11 cellular contexts compared by ENCODE assay signal in genomic region chrX:34654939-34655338, GRCh38. TPM values are rescaled to one million over a fixed set of nuclear protein-coding genes. Genes with fewer than 3 reads are reported as not detected.
DNase-seq lines count a peak whose midpoint lies in the region; ATAC-seq, FAIRE-seq and TF ChIP-seq lines count a peak whose summit lies in the region.
"Had no signal": no experiment of that assay in that cellular context is flagged by ENCODE, and none has a peak within 500 bp of the region (broad histone marks: within the 10 kb centered on the region; RNA-seq: fewer than 3 reads in every experiment).

No MANE protein-coding gene starts in this region.

- no peak overlapping the region; a peak in 2 of 7 replicates for H3K9ac ChIP-seq in H1 (replicated peaks in 1 of 4; ENCODE audit: extremely low read depth in 1 of 4, low read depth in 3 of 4, low read length in 3 of 4)

- no peak overlapping the region for H2AK5ac ChIP-seq in H1 (ENCODE audit: low read depth, low read length)

- H4K20me1 ChIP-seq in H1 (replicated peaks in 1 of 2; ENCODE audit: control insufficient read depth in 1 of 2, insufficient read depth in 2 of 2, low read length in 2 of 2) = no peaks in the 10 kb centered on the region

- DNase-seq in M059J (ENCODE audit: low read depth) (peak; percentile 32), H1 (ENCODE audit: low read depth in 1 of 2, low spot score in 2 of 2) (no peak), tibial nerve (ENCODE audit: low spot score in 2 of 2) (no peak), NCI-H1436 (lab: John Stamatoyannopoulos, UW) (no peak)
- no peak for DNase-seq in activated CD8-positive, alpha-beta memory T cell treated with anti-CD3 and anti-CD28 coated beads, Interleukin-2, amount 50 U/mL, for 4 hours
- DNase-seq: activated T-cell treated with anti-CD3 and anti-CD28 coated beads for 4 hours, KBM-7, NCI-H510A, T-helper 1 cell had no signal

- H4K8ac ChIP-seq in H1 (ENCODE audit: extremely low read depth, insufficient read depth, low read length) = no peak overlapping the region

- no peak overlapping the region for H3K14ac ChIP-seq in H1 (ENCODE audit: insufficient read length)

- TF ChIP-seq EP300 in H1 (IDR thresholded peaks at IDR 0.05; ENCODE audit: borderline replicate concordance in 1 of 2, low read depth in 2 of 2, low read length in 2 of 2) (no peak), tibial nerve (IDR thresholded peaks at IDR 0.05) (no peak)

- 4% methylated on average over 6 of the region's 6 CpGs; no CpG with 5 or more reads in 1 of the 2 experiments for WGBS in H1 (ENCODE audit: extremely low coverage in 1 of 2, insufficient coverage in 1 of 2, insufficient read length in 1 of 2, insufficient replicate concordance in 2 of 2, low coverage in 1 of 2, low lambda C conversion rate in 2 of 2, missing lambda C conversion rate in 1 of 2), 2 experiments
- WGBS in mesodermal cell (ENCODE audit: insufficient coverage in 2 of 2), 2 experiments = no CpG with 5 or more reads among the region's 6 CpGs
- 33 to 41% methylated on average over 6 of the region's 6 CpGs for WGBS in tibial nerve, 2 donors

- H3K79me2 ChIP-seq in H1 (ENCODE audit: control insufficient read depth in 1 of 2, insufficient read depth in 2 of 2, low read length in 2 of 2) = peaks cover 6 to 65% of the 10 kb centered on the region in 2 experiments; a peak in 3 of 4 replicates

- FAIRE-seq in H1 (lab: Jason Lieb, UNC) = no peak

- H2BK5ac ChIP-seq in H1 (ENCODE audit: low read depth, low read length) = no peak overlapping the region

- TF ChIP-seq CTCF in H1 (IDR thresholded peaks at IDR 0.05; ENCODE audit: control extremely low read depth in 1 of 3, insufficient read depth in 1 of 3, low read depth in 1 of 3, low read length in 3 of 3) (no peak), tibial nerve (IDR thresholded peaks at IDR 0.05) (no peak)

- H3K4ac ChIP-seq in H1 (replicated peaks; ENCODE audit: insufficient read length, low read depth, low read length) = no peak overlapping the region

- H3K4me3 ChIP-seq in H1 (ENCODE audit: extremely low read depth in 1 of 4, insufficient read depth in 2 of 4, low read depth in 3 of 4, low read length in 4 of 4) (peak overlapping the region; percentile 68 to 92 (median 83)), mesodermal cell (ENCODE audit: extremely low read depth, insufficient read depth, low read length, poor library complexity, severe bottlenecking) (peak overlapping the region; percentile 45), tibial nerve (peak overlapping the region in 3 of 4 donors; percentile 4 to 76 (median 5))

- H4K91ac ChIP-seq in H1 (replicated peaks; ENCODE audit: insufficient read length, low read length) = no peak overlapping the region

- TF ChIP-seq POLR2A in H1 (IDR thresholded peaks at IDR 0.05; ENCODE audit: control extremely low read depth in 1 of 2, low read depth in 2 of 2, low read length in 2 of 2) = no peak
- no peak for TF ChIP-seq POLR2A in tibial nerve (IDR thresholded peaks at IDR 0.05)

- no peaks in the 10 kb centered on the region for H3K36me3 ChIP-seq in H1 (ENCODE audit: control insufficient read depth in 2 of 4, insufficient read depth in 4 of 4, low read length in 3 of 4)
- H3K36me3 ChIP-seq in mesodermal cell (ENCODE audit: control insufficient read depth, insufficient read depth, low read length) = no peaks in the 10 kb centered on the region
- H3K36me3 ChIP-seq in tibial nerve = no peaks in the 10 kb centered on the region

- H3K18ac ChIP-seq in H1 (ENCODE audit: extremely low read depth, low read length) = no peak overlapping the region

- no peaks in the 10 kb centered on the region for H3K79me1 ChIP-seq in H1 (ENCODE audit: low read depth, low read length)

- H3K9me3 ChIP-seq in H1 (ENCODE audit: insufficient read depth in 2 of 2, low read depth in 1 of 2, low read length in 1 of 2) (no peaks in the 10 kb centered on the region), mesodermal cell (ENCODE audit: control insufficient read depth, low read length) (no peaks in the 10 kb centered on the region), tibial nerve (no peaks in the 10 kb centered on the region)

- H3K23ac ChIP-seq in H1 (ENCODE audit: insufficient read length) = no peak overlapping the region

- CTCF ChIA-PET in H1 (lab: Charles Lee; ENCODE audit: partially characterized antibody) = interaction anchor here (1.4 to 1.5 kb wide), 2 partner anchors 17 to 264 kb away, joined by 3 to 4 read pairs; no protein-coding TSS in a partner anchor

- H2BK20ac ChIP-seq in H1 (ENCODE audit: low read length) = no peak overlapping the region

- POLR2A ChIA-PET in H1 (lab: Charles Lee; ENCODE audit: partially characterized antibody) = no interaction called here

- no peak for TF ChIP-seq RAD21 in H1 (IDR thresholded peaks at IDR 0.05 in 1 of 2, conservative IDR thresholded peaks at IDR 0.05 in 1 of 2; ENCODE audit: low read depth in 2 of 2, low read length in 2 of 2)

- H2BK15ac ChIP-seq in H1 (ENCODE audit: low read length) = no peak overlapping the region

- no peak overlapping the region for H2BK120ac ChIP-seq in H1 (replicated peaks; ENCODE audit: low read depth, low read length)

- H2AFZ ChIP-seq in H1 (ENCODE audit: low read length) = no peak overlapping the region

- H3K27ac ChIP-seq in H1 (ENCODE audit: low read depth, low read length) (no peak overlapping the region), mesodermal cell (ENCODE audit: low read depth, low read length, severe bottlenecking) (peak overlapping the region; percentile 62), tibial nerve (peak overlapping the region in 2 of 4 donors; percentile 57 to 82)

- no peak for ATAC-seq in esophagus mucosa

- peaks cover 2% of the 10 kb centered on the region for H3K23me2 ChIP-seq in H1 (ENCODE audit: low read depth, low read length)

- H4K5ac ChIP-seq in H1 (ENCODE audit: insufficient read length, low read depth, low read length) = no peak overlapping the region

- H2BK12ac ChIP-seq in H1 (ENCODE audit: low read depth, low read length) = no peak overlapping the region

- peaks cover 0 to 10% (median 0%) of the 10 kb centered on the region in 4 experiments; a peak in 3 of 7 replicates for H3K4me1 ChIP-seq in H1 (replicated peaks in 1 of 4; ENCODE audit: control insufficient read depth in 3 of 4, insufficient read depth in 4 of 4, low read length in 3 of 4)
- H3K4me1 ChIP-seq in mesodermal cell (ENCODE audit: control insufficient read depth, insufficient read depth, low read length, poor library complexity, severe bottlenecking) = peaks cover 3% of the 10 kb centered on the region
- H3K4me1 ChIP-seq in tibial nerve = no peaks in the 10 kb centered on the region

- H3K27me3 ChIP-seq in H1 (replicated peaks in 1 of 4; ENCODE audit: control insufficient read depth in 3 of 4, extremely low read depth in 1 of 4, insufficient read depth in 3 of 4, low read length in 3 of 4) (no peaks in the 10 kb centered on the region), tibial nerve (no peaks in the 10 kb centered on the region)

- H3K4me2 ChIP-seq in H1 (ENCODE audit: insufficient read depth in 1 of 2, low read depth in 2 of 2, low read length in 2 of 2) = peak overlapping the region; percentile 76 to 82

- H3K56ac ChIP-seq in H1 (replicated peaks; ENCODE audit: insufficient read length, low read depth, low read length) = no peak overlapping the region

TF ChIP-seq in H1, 55 proteins besides CTCF, POLR2A, EP300 and RAD21:
- TF ChIP-seq TEAD4 (IDR thresholded peaks at IDR 0.05; ENCODE audit: low read depth, low read length) (peak; percentile 55; the same call in 1 of the 2 replicates), RFX5 (IDR thresholded peaks at IDR 0.05; ENCODE audit: borderline replicate concordance, low read depth, low read length) (no peak)

RNA-seq across cellular contexts. Expression of gene TMEM47, which starts 2.1 kb away (rescaled TPM):
- total RNA-seq in M059J (2014; rRNA removed; shearing (Covaris generic)) = 34.7 and 52.1 TPM in 2 replicates
- total RNA-seq in H1 (2021; fragmentation: NEBNext Ultra II Directional; extraction: Animal tissue kit (Norgen Biotek cat#: 25700)) = 27.3 and 28.5 TPM in 2 replicates
- 13.7 and 24.8 TPM in 2 replicates for polyA plus RNA-seq in H1 (2011; rRNA removed)
- polyA plus RNA-seq in H1 (2011; cell fraction: cytosol; rRNA removed) = 18.5 TPM
- 16.4 TPM for polyA plus RNA-seq in H1 (2011; cell fraction: nucleus; rRNA removed)
- polyA plus RNA-seq in H1 (2012, experiment 1 of 2) = 11.7 to 23.4 TPM (median 15.7 TPM) in 4 replicates
- polyA plus RNA-seq in H1 (2012, experiment 2 of 2) = 2.1 TPM
- polyA plus RNA-seq in H1 (2013, experiment 1 of 2) = 40.2 TPM
- 41.3 TPM for polyA plus RNA-seq in H1 (2013, experiment 2 of 2)
- 29.0 and 46.5 TPM in 2 replicates for polyA minus RNA-seq in H1 (2011; rRNA and poly(A)+ RNA removed)
- polyA minus RNA-seq in H1 (2011; cell fraction: cytosol; rRNA and poly(A)+ RNA removed) = 15.9 TPM
- 43.5 TPM for polyA minus RNA-seq in H1 (2011; cell fraction: nucleus; rRNA and poly(A)+ RNA removed)
- 16.6 TPM for polyA plus RNA-seq in mesodermal cell (2013, experiment 1 of 2)
- polyA plus RNA-seq in mesodermal cell (2013, experiment 2 of 2) = 17.7 TPM
- total RNA-seq in tibial nerve (10 to 100 TPM; 24.3 to 46.0 (median 29.8) TPM), esophagus mucosa (0.92 TPM)

Comparison
In these comparisons a context has a peak if more than half of its experiments do, and no peak if none do; other contexts are left out.
1. H3K4me3 ChIP-seq: peak in every context shown above with its lines; median percentile 83 in H1; 45 in mesodermal cell; 5 in tibial nerve.
2. RNA of gene TMEM47, which starts 2.1 kb away (total RNA-seq): 34.7 to 52.1 TPM in M059J, 24.3 to 46.0 TPM in tibial nerve and 27.3 to 28.5 TPM in H1; 0.92 TPM in esophagus mucosa (single experiment); every median in the first group is over 10 times any median in the second.